Comparison of ENCODE assay signal across 1 cellular context in the genomic region with DNA sequence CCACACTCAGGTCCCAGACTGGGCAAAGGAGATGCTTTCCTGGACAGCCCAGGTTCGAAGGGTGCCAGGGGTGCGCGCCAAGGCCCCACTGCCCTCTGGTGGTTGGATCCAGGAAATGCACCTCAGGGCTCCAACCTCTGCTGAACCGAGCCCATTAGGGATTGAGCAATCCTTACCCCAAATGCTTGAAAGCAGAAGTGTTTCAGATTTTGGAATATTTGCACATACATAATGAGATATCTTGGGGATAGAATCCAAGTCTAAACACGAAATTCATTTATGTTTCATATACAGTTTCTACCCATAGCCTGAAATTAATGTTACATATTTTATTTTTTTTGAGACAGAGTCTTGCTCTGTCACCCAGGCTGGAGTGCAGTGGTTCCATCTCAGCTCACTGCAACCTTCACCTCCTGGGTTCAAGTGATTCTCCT.
TF ChIP-seq lines count a peak whose summit lies in the region.

No MANE protein-coding gene starts in this region.

TF ChIP-seq in HepG2, 621 proteins besides CTCF, POLR2A, EP300 and RAD21 (continued from another document and continues in another):
- TF ChIP-seq ATF2 (CRISPR knock-in tag; IDR thresholded peaks at IDR 0.05) (0 out of 2 replicates have a peak, but pooled peaks have one; percentile 27), MXD4 (CRISPR knock-in tag; IDR thresholded peaks at IDR 0.05) (no peak), ZNF609 (CRISPR knock-in tag; IDR thresholded peaks at IDR 0.05; ENCODE audit: borderline replicate concordance) (no peak), CREM (IDR thresholded peaks at IDR 0.05) (no peak), CREM (CRISPR knock-in tag; IDR thresholded peaks at IDR 0.05) (no peak), RAD51 (IDR thresholded peaks at IDR 0.05; ENCODE audit: borderline replicate concordance) (no peak), LCORL (IDR thresholded peaks at IDR 0.05) (no peak), LCORL (CRISPR knock-in tag; IDR thresholded peaks at IDR 0.05) (peak; percentile 66; the same call in 1 of the 2 replicates), ZNF24 (IDR thresholded peaks at IDR 0.05) (no peak), ZNF775 (CRISPR knock-in tag; IDR thresholded peaks at IDR 0.05; ENCODE audit: borderline replicate concordance) (no peak), ZNF782 (CRISPR knock-in tag; IDR thresholded peaks at IDR 0.05; ENCODE audit: borderline replicate concordance) (no peak), ZBTB7B (CRISPR knock-in tag; IDR thresholded peaks at IDR 0.05) (no peak), ZNF430 (CRISPR knock-in tag; IDR thresholded peaks at IDR 0.05) (no peak), ZNF343 (CRISPR knock-in tag; IDR thresholded peaks at IDR 0.05) (no peak), SMARCE1 (IDR thresholded peaks at IDR 0.05; ENCODE audit: borderline replicate concordance) (no peak), MEF2D (CRISPR knock-in tag; IDR thresholded peaks at IDR 0.05) (no peak), ZNF639 (CRISPR knock-in tag; conservative IDR thresholded peaks at IDR 0.05) (no peak), EED (CRISPR knock-in tag; IDR thresholded peaks at IDR 0.05) (no peak), SYNCRIP (IDR thresholded peaks at IDR 0.05; ENCODE audit: insufficient read depth, low read depth, low read length) (no peak), KDM6A (CRISPR knock-in tag; IDR thresholded peaks at IDR 0.05; ENCODE audit: low read depth) (no peak), NR1H2 (CRISPR knock-in tag; IDR thresholded peaks at IDR 0.05; ENCODE audit: borderline replicate concordance, low read depth) (no peak), ZNF354B (CRISPR knock-in tag; IDR thresholded peaks at IDR 0.05) (no peak), ZNF441 (CRISPR knock-in tag; IDR thresholded peaks at IDR 0.05; ENCODE audit: borderline replicate concordance) (no peak), STAT5B (CRISPR knock-in tag; IDR thresholded peaks at IDR 0.05) (no peak), NFKB2 (CRISPR knock-in tag; IDR thresholded peaks at IDR 0.05; ENCODE audit: borderline replicate concordance) (peak; percentile 29; the same call in 1 of the 2 replicates), KDM2A (CRISPR knock-in tag; IDR thresholded peaks at IDR 0.05; ENCODE audit: borderline replicate concordance, low read depth) (peak; percentile 68; the same call in 1 of the 2 replicates), ZBTB42 (CRISPR knock-in tag; IDR thresholded peaks at IDR 0.05) (no peak), SRF (IDR thresholded peaks at IDR 0.05; ENCODE audit: low read depth, low read length) (no peak), JARID2 (CRISPR knock-in tag; IDR thresholded peaks at IDR 0.05; ENCODE audit: insufficient replicate concordance) (no peak), PLSCR1 (CRISPR knock-in tag; IDR thresholded peaks at IDR 0.05; ENCODE audit: borderline replicate concordance) (no peak), ZNF674 (CRISPR knock-in tag; IDR thresholded peaks at IDR 0.05; ENCODE audit: low read depth) (no peak), NKX3-1 (CRISPR knock-in tag; IDR thresholded peaks at IDR 0.05) (no peak), AHR (CRISPR knock-in tag; IDR thresholded peaks at IDR 0.05) (no peak), ZNF574 (CRISPR knock-in tag; IDR thresholded peaks at IDR 0.05) (no peak), ZNF510 (CRISPR knock-in tag; IDR thresholded peaks at IDR 0.05; ENCODE audit: low read depth) (no peak), YEATS2 (CRISPR knock-in tag; IDR thresholded peaks at IDR 0.05; ENCODE audit: borderline replicate concordance) (peak; percentile 29; the same call in 1 of the 2 replicates), ZBTB34 (CRISPR knock-in tag; IDR thresholded peaks at IDR 0.05) (no peak), NFIB (CRISPR knock-in tag; IDR thresholded peaks at IDR 0.05; ENCODE audit: borderline replicate concordance) (no peak), CBX1 (IDR thresholded peaks at IDR 0.05; ENCODE audit: low read depth) (no peak), HDAC1 (CRISPR knock-in tag; IDR thresholded peaks at IDR 0.05) (no peak), ZNF337 (CRISPR knock-in tag; IDR thresholded peaks at IDR 0.05; ENCODE audit: borderline replicate concordance, low read depth) (no peak), ZFYVE20 (CRISPR knock-in tag; IDR thresholded peaks at IDR 0.05; ENCODE audit: borderline replicate concordance, low read depth) (no peak)
- TF ChIP-seq, protein P1, sequence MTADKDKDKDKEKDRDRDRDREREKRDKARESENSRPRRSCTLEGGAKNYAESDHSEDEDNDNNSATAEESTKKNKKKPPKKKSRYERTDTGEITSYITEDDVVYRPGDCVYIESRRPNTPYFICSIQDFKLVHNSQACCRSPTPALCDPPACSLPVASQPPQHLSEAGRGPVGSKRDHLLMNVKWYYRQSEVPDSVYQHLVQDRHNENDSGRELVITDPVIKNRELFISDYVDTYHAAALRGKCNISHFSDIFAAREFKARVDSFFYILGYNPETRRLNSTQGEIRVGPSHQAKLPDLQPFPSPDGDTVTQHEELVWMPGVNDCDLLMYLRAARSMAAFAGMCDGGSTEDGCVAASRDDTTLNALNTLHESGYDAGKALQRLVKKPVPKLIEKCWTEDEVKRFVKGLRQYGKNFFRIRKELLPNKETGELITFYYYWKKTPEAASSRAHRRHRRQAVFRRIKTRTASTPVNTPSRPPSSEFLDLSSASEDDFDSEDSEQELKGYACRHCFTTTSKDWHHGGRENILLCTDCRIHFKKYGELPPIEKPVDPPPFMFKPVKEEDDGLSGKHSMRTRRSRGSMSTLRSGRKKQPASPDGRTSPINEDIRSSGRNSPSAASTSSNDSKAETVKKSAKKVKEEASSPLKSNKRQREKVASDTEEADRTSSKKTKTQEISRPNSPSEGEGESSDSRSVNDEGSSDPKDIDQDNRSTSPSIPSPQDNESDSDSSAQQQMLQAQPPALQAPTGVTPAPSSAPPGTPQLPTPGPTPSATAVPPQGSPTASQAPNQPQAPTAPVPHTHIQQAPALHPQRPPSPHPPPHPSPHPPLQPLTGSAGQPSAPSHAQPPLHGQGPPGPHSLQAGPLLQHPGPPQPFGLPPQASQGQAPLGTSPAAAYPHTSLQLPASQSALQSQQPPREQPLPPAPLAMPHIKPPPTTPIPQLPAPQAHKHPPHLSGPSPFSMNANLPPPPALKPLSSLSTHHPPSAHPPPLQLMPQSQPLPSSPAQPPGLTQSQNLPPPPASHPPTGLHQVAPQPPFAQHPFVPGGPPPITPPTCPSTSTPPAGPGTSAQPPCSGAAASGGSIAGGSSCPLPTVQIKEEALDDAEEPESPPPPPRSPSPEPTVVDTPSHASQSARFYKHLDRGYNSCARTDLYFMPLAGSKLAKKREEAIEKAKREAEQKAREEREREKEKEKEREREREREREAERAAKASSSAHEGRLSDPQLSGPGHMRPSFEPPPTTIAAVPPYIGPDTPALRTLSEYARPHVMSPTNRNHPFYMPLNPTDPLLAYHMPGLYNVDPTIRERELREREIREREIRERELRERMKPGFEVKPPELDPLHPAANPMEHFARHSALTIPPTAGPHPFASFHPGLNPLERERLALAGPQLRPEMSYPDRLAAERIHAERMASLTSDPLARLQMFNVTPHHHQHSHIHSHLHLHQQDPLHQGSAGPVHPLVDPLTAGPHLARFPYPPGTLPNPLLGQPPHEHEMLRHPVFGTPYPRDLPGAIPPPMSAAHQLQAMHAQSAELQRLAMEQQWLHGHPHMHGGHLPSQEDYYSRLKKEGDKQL (CRISPR knock-in tag; IDR thresholded peaks at IDR 0.05; ENCODE audit: low read depth) = no peak
- TF ChIP-seq, protein P2, sequence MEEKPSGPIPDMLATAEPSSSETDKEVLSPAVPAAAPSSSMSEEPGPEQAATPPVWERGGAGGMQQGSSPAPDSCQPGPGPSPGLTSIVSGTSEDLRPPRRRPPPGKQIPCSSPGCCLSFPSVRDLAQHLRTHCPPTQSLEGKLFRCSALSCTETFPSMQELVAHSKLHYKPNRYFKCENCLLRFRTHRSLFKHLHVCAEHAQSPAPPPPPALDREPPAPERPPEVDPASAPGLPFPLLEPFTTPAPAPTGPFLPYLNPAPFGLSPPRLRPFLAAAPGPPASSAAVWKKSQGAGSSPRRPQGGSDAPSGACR (CRISPR knock-in tag; IDR thresholded peaks at IDR 0.05) = no peak
